Comparison of ENCODE assay signal across 28 cellular contexts in the genomic region with DNA sequence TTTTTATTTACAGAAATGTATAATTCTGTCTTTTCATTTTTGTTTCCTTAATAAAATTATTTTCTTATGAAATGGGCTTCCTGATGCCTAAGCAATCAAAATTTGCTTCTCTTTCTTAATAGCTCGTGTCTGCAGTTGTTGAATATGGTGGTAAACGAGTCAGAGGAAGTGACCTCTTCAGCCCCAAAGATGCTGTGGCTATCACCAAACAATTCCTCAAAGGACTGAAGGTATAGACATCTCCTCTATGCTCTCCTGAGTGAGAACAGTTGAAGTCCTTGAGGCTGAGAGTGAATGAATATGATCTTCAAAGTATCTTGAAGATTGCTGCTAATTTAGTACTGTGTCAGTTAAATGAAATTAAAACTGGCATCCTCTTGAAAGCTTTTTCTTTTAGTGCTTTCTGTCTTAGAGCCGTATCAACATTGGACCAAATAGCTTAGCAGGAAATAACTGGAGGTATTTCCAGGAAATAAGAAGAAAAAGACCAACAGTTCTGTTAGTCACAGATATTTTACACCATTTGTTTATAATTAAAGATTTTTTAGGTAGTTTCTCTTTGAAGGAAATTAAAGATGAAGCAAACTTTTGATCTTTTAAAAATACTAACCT. TPM values are rescaled to one million over a fixed set of nuclear protein-coding genes. Genes with fewer than 3 reads are reported as not detected.
DNase-seq lines count a peak whose midpoint lies in the region; ATAC-seq and TF ChIP-seq lines count a peak whose summit lies in the region.
"Had no signal": no experiment of that assay in that cellular context is flagged by ENCODE, and none has a peak within 500 bp of the region (broad histone marks: within the 10 kb centered on the region; RNA-seq: fewer than 3 reads in every experiment).

No MANE protein-coding gene starts in this region.

- H3K9me3 Mint-ChIP-seq in activated CD4-positive, alpha-beta T cell treated with anti-CD3 and anti-CD28 coated beads for 36 hours (ENCODE audit: low read depth) = no peaks in the 10 kb centered on the region
- H3K9me3 Mint-ChIP-seq in stimulated activated naive CD8-positive, alpha-beta T cell treated with anti-CD3 and anti-CD28 coated beads, Interleukin-15, amount 100 ng/mL, for 72 hours = no peaks in the 10 kb centered on the region
- no peaks in the 10 kb centered on the region for H3K9me3 Mint-ChIP-seq in activated CD8-positive, alpha-beta T cell treated with anti-CD3 and anti-CD28 coated beads for 36 hours
- H3K9me3 Mint-ChIP-seq: endodermal cell, immature natural killer cell, naive B cell had no signal

- intact Hi-C loops in activated CD4-positive, alpha-beta T cell treated with anti-CD3 and anti-CD28 coated beads for 36 hours (cut with DNase I, micrococcal nuclease) = no loop called here
- intact Hi-C loops in activated CD8-positive, alpha-beta T cell treated with anti-CD3 and anti-CD28 coated beads for 36 hours (cut with micrococcal nuclease) = no loop called here

- H3K27me3 Mint-ChIP-seq in activated CD4-positive, alpha-beta T cell treated with anti-CD3 and anti-CD28 coated beads for 36 hours = no peaks in the 10 kb centered on the region
- H3K27me3 Mint-ChIP-seq in stimulated activated naive CD8-positive, alpha-beta T cell treated with anti-CD3 and anti-CD28 coated beads, Interleukin-15, amount 100 ng/mL, for 72 hours = no peaks in the 10 kb centered on the region
- no peaks in the 10 kb centered on the region for H3K27me3 Mint-ChIP-seq in activated CD8-positive, alpha-beta T cell treated with anti-CD3 and anti-CD28 coated beads for 36 hours
- H3K27me3 Mint-ChIP-seq: naive B cell had no signal

- DNase-seq in activated CD4-positive, alpha-beta T cell treated with anti-CD3 and anti-CD28 coated beads for 36 hours = no peak
- no peak for DNase-seq in activated CD4-positive, alpha-beta T cell treated with anti-CD3 and anti-CD28 coated beads, Interleukin-2, amount 50 U/mL, for 48 hours
- no peak for DNase-seq in stimulated activated naive CD8-positive, alpha-beta T cell treated with anti-CD3 and anti-CD28 coated beads, Interleukin-15, amount 100 ng/mL, for 72 hours
- no peak for DNase-seq in stimulated activated naive CD8-positive, alpha-beta T cell treated with anti-CD3 and anti-CD28 coated beads, Interleukin-15, Interleukin-2, amounts not matched to agents 100 U/mL and 50 U/mL, for 24 hours
- DNase-seq in activated CD8-positive, alpha-beta T cell treated with anti-CD3 and anti-CD28 coated beads for 36 hours = no peak
- no peak for DNase-seq in KBM-7
- DNase-seq: 8988T; activated CD4-positive, CD25-positive, alpha-beta regulatory T cell; activated CD8-positive, alpha-beta memory T cell treated with anti-CD3 and anti-CD28 coated beads, Interleukin-2, amount 50 U/mL, for 4 hours; activated gamma-delta T cell; anterior cingulate cortex; Calu3; cortex of kidney; endodermal cell; gastrocnemius medialis; hippocampal formation; immature natural killer cell; left lung; naive B cell; NCI-H1105 treated with DMSO at 0.1 percent for 48 hours; NCI-H2029 treated with DMSO at 0.1 percent for 48 hours; NCI-H226; NCI-H774; retina; stimulated activated CD4-positive, alpha-beta T cell treated with anti-CD3 and anti-CD28 coated beads, Interleukin-2, amount 100 ng/mL, for 24 hours; upper lobe of right lung had no signal

- H3K27ac Mint-ChIP-seq in activated CD4-positive, alpha-beta T cell treated with anti-CD3 and anti-CD28 coated beads for 36 hours = peak overlapping the region; percentile 11
- no peak overlapping the region for H3K27ac Mint-ChIP-seq in stimulated activated naive CD8-positive, alpha-beta T cell treated with anti-CD3 and anti-CD28 coated beads, Interleukin-15, amount 100 ng/mL, for 72 hours
- peak overlapping the region; percentile 75 for H3K27ac Mint-ChIP-seq in activated CD8-positive, alpha-beta T cell treated with anti-CD3 and anti-CD28 coated beads for 36 hours
- H3K27ac Mint-ChIP-seq: endodermal cell had no signal

- in situ Hi-C loops in KBM-7 (cut with MboI; ENCODE audit: low pct_unique_long_range_greater_than_20kb, low sequenced_read_pairs) = no loop called here

- CTCF ChIA-PET in activated CD4-positive, alpha-beta T cell treated with anti-CD3 and anti-CD28 coated beads for 36 hours (lab: Charles Lee) = interaction anchor here (0.6 to 1.7 kb wide), 5 partner anchors 10 to 130 kb away, joined by 3 to 5 read pairs (median 3); no protein-coding TSS in a partner anchor
- CTCF ChIA-PET in activated CD8-positive, alpha-beta T cell treated with anti-CD3 and anti-CD28 coated beads for 36 hours (lab: Charles Lee) = interaction anchor here (0.9 to 1.6 kb wide), 4 partner anchors 11 to 130 kb away, joined by 3 read pairs; no protein-coding TSS in a partner anchor

- H3K36me3 Mint-ChIP-seq in activated CD4-positive, alpha-beta T cell treated with anti-CD3 and anti-CD28 coated beads for 36 hours (ENCODE audit: low read depth) = peaks cover 24% of the 10 kb centered on the region
- peaks cover 24% of the 10 kb centered on the region for H3K36me3 Mint-ChIP-seq in activated CD8-positive, alpha-beta T cell treated with anti-CD3 and anti-CD28 coated beads for 36 hours (ENCODE audit: low read depth)

- POLR2A ChIA-PET in activated CD4-positive, alpha-beta T cell treated with anti-CD3 and anti-CD28 coated beads for 36 hours (lab: Charles Lee) = no interaction called here
- POLR2A ChIA-PET in activated CD8-positive, alpha-beta T cell treated with anti-CD3 and anti-CD28 coated beads for 36 hours (lab: Charles Lee) = interaction anchor here (0.7 to 1.3 kb wide), 3 partner anchors 19 to 97 kb away, joined by 3 to 4 read pairs (median 4); no protein-coding TSS in a partner anchor

- no peak for ATAC-seq in activated CD4-positive, alpha-beta T cell treated with anti-CD3 and anti-CD28 coated beads for 36 hours
- peak; percentile 35 for ATAC-seq in stimulated activated naive CD8-positive, alpha-beta T cell treated with anti-CD3 and anti-CD28 coated beads, Interleukin-15, amount 100 ng/mL, for 72 hours
- no peak for ATAC-seq in stimulated activated naive CD8-positive, alpha-beta T cell treated with anti-CD3 and anti-CD28 coated beads, Interleukin-15, Interleukin-2, amounts not matched to agents 100 U/mL and 50 U/mL, for 24 hours
- ATAC-seq in activated CD8-positive, alpha-beta T cell treated with anti-CD3 and anti-CD28 coated beads for 36 hours = peak; percentile 62
- ATAC-seq in GM21447 (IDR thresholded peaks at IDR 0.05; ENCODE audit: unreplicated experiment) = no peak
- ATAC-seq in HG03280 (IDR thresholded peaks at IDR 0.05; ENCODE audit: unreplicated experiment) = no peak
- ATAC-seq: gastrocnemius medialis, left lung, upper lobe of right lung had no signal

- H3K4me3 Mint-ChIP-seq in activated CD4-positive, alpha-beta T cell treated with anti-CD3 and anti-CD28 coated beads for 36 hours = no peak overlapping the region
- H3K4me3 Mint-ChIP-seq in stimulated activated naive CD8-positive, alpha-beta T cell treated with anti-CD3 and anti-CD28 coated beads, Interleukin-15, amount 100 ng/mL, for 72 hours = peak overlapping the region in 1 of 2 donors; percentile 9
- peak overlapping the region; percentile 30 for H3K4me3 Mint-ChIP-seq in activated CD8-positive, alpha-beta T cell treated with anti-CD3 and anti-CD28 coated beads for 36 hours
- H3K4me3 Mint-ChIP-seq: endodermal cell, immature natural killer cell had no signal

- TF ChIP-seq CTCF in activated CD8-positive, alpha-beta T cell treated with anti-CD3 and anti-CD28 coated beads for 36 hours (IDR thresholded peaks at IDR 0.05) = no peak

- H3K4me1 Mint-ChIP-seq in activated CD4-positive, alpha-beta T cell treated with anti-CD3 and anti-CD28 coated beads for 36 hours = peaks cover 12% of the 10 kb centered on the region
- peaks cover 20% of the 10 kb centered on the region for H3K4me1 Mint-ChIP-seq in stimulated activated naive CD8-positive, alpha-beta T cell treated with anti-CD3 and anti-CD28 coated beads, Interleukin-15, amount 100 ng/mL, for 72 hours
- peaks cover 17% of the 10 kb centered on the region for H3K4me1 Mint-ChIP-seq in activated CD8-positive, alpha-beta T cell treated with anti-CD3 and anti-CD28 coated beads for 36 hours (ENCODE audit: low read depth)
- H3K4me1 Mint-ChIP-seq: endodermal cell had no signal

RNA-seq across cellular contexts. Expression of gene VPS45, which starts 24.7 kb away (rescaled TPM):
- total RNA-seq in activated CD4-positive, alpha-beta T cell treated with anti-CD3 and anti-CD28 coated beads for 36 hours = 10 to 100 TPM; 18.5 to 20.6 TPM
- total RNA-seq in activated CD8-positive, alpha-beta T cell treated with anti-CD3 and anti-CD28 coated beads for 36 hours = 10 to 100 TPM; 19.4 to 22.8 TPM

RNA-seq across cellular contexts. Expression of gene PLEKHO1, which starts 57.4 kb away (rescaled TPM):
- 10 to 100 TPM; 13.2 TPM for total RNA-seq in activated CD4-positive, alpha-beta T cell treated with anti-CD3 and anti-CD28 coated beads for 36 hours
- 10 to 100 TPM; 18.2 to 19.0 TPM for total RNA-seq in activated CD8-positive, alpha-beta T cell treated with anti-CD3 and anti-CD28 coated beads for 36 hours

Comparison
In these comparisons a context has a peak if more than half of its experiments do, and no peak if none do; other contexts are left out.
1. ATAC-seq: peak in stimulated activated naive CD8-positive, alpha-beta T cell treated with anti-CD3 and anti-CD28 coated beads, Interleukin-15, amount 100 ng/mL, for 72 hours (single experiment) and activated CD8-positive, alpha-beta T cell treated with anti-CD3 and anti-CD28 coated beads for 36 hours (single experiment); none in activated CD4-positive, alpha-beta T cell treated with anti-CD3 and anti-CD28 coated beads for 36 hours (single experiment), stimulated activated naive CD8-positive, alpha-beta T cell treated with anti-CD3 and anti-CD28 coated beads, Interleukin-15, Interleukin-2, amounts not matched to agents 100 U/mL and 50 U/mL, for 24 hours (single experiment), GM21447 (single experiment) and HG03280 (single experiment).
2. H3K27ac Mint-ChIP-seq: peak in activated CD4-positive, alpha-beta T cell treated with anti-CD3 and anti-CD28 coated beads for 36 hours (single experiment) and activated CD8-positive, alpha-beta T cell treated with anti-CD3 and anti-CD28 coated beads for 36 hours (single experiment); none in stimulated activated naive CD8-positive, alpha-beta T cell treated with anti-CD3 and anti-CD28 coated beads, Interleukin-15, amount 100 ng/mL, for 72 hours (0 of 2).